In genomic region chr4:138910201-138910913, GRCh38 we compare ENCODE assay signal across 9 cellular contexts.
DNase-seq lines count a peak whose midpoint lies in the region; ATAC-seq and TF ChIP-seq lines count a peak whose summit lies in the region.
"Had no signal": no experiment of that assay in that cellular context is flagged by ENCODE, and none has a peak within 500 bp of the region (broad histone marks: within the 10 kb centered on the region; RNA-seq: fewer than 3 reads in every experiment).

No MANE protein-coding gene starts in this region.

- no peak overlapping the region for H3K4me3 Mint-ChIP-seq in MCF 10A (ENCODE audit: unreplicated experiment)

- no peaks in the 10 kb centered on the region for H3K27me3 ChIP-seq in mucosa of rectum (ENCODE audit: control insufficient read depth in 2 of 2, insufficient read depth in 2 of 2, low read length in 2 of 2)
- H3K27me3 ChIP-seq in vagina, result no peaks in the 10 kb centered on the region

- H3K4me1 Mint-ChIP-seq in MCF 10A (ENCODE audit: insufficient read depth, unreplicated experiment), result peaks cover 6% of the 10 kb centered on the region

- TF ChIP-seq POLR2A in vagina (IDR thresholded peaks at IDR 0.05), result no peak

- no peaks in the 10 kb centered on the region for H3K27me3 Mint-ChIP-seq in MCF 10A (ENCODE audit: insufficient read depth, unreplicated experiment)

- peak overlapping the region; percentile 90 for H3K27ac ChIP-seq in C4-2B
- H3K27ac ChIP-seq in mucosa of rectum (ENCODE audit: low read depth in 2 of 2, low read length in 2 of 2), result peak overlapping the region; percentile 69 to 89
- no peak overlapping the region for H3K27ac ChIP-seq in vagina

- H3K9me3 ChIP-seq in mucosa of rectum (ENCODE audit: control insufficient read depth in 2 of 2, low read length in 2 of 2) (no peaks in the 10 kb centered on the region), vagina (no peaks in the 10 kb centered on the region)

- no peak overlapping the region for H3K9ac ChIP-seq in mucosa of rectum (ENCODE audit: low read depth in 1 of 2, low read length in 2 of 2)

- no peak for ATAC-seq in HG02970 (IDR thresholded peaks at IDR 0.05; ENCODE audit: low FRiP score, unreplicated experiment)
- no peak for ATAC-seq in GM21515 (IDR thresholded peaks at IDR 0.05; ENCODE audit: unreplicated experiment)

- H3K36me3 ChIP-seq in mucosa of rectum (ENCODE audit: control insufficient read depth in 2 of 2, insufficient read depth in 2 of 2, low read length in 2 of 2) (no peaks in the 10 kb centered on the region), vagina (no peaks in the 10 kb centered on the region)

- POLR2A ChIA-PET in MCF 10A (lab: Yijun Ruan, JAX), result interaction anchor here (0.7 to 1.6 kb wide), 3 partner anchors 11 to 12 kb away, joined by 3 to 8 read pairs (median 6); no protein-coding TSS in a partner anchor

- CTCF ChIA-PET in MCF 10A (lab: Yijun Ruan, JAX), result interaction anchor here (0.5 to 2.8 kb wide), 7 partner anchors 14 to 1079 kb away, joined by 3 to 11 read pairs (median 4); no protein-coding TSS in a partner anchor

- no peak for TF ChIP-seq CTCF in C4-2B (conservative IDR thresholded peaks at IDR 0.05)
- no peak for TF ChIP-seq CTCF in MCF 10A (IDR thresholded peaks at IDR 0.05; ENCODE audit: unreplicated experiment)
- no peak for TF ChIP-seq CTCF in vagina (IDR thresholded peaks at IDR 0.05)

- BruUV-seq in MCF 10A (replicated peaks; lab: Mats Ljungman, UMichigan), result no TSS peak

- no peaks in the 10 kb centered on the region for H3K9me3 Mint-ChIP-seq in MCF 10A (ENCODE audit: unreplicated experiment)

- no peaks in the 10 kb centered on the region for H3K36me3 Mint-ChIP-seq in MCF 10A (ENCODE audit: insufficient read depth, unreplicated experiment)

- DNase-seq in NCI-H2029 (lab: John Stamatoyannopoulos, UW) (peak; percentile 75), MCF 10A (ENCODE audit: unreplicated experiment) (peak; percentile 47), NCI-H1694 (lab: John Stamatoyannopoulos, UW) (no peak), vagina (ENCODE audit: extremely low spot score in 2 of 2) (no peak)
- DNase-seq: DND-41 had no signal

- H3K4me3 ChIP-seq in mucosa of rectum (ENCODE audit: low read length in 2 of 2) (peak overlapping the region in 1 of 2 donors; percentile 27), vagina (no peak overlapping the region)

- H3K4me1 ChIP-seq in mucosa of rectum (ENCODE audit: control insufficient read depth in 2 of 2, insufficient read depth in 2 of 2, low read length in 2 of 2) (peaks cover 18 to 27% of the 10 kb centered on the region in 2 donors), vagina (peaks cover 17% of the 10 kb centered on the region)

- peak overlapping the region; percentile 73 for H3K27ac Mint-ChIP-seq in MCF 10A (ENCODE audit: low read depth, unreplicated experiment)

- intact Hi-C loops in MCF 10A (cut with micrococcal nuclease), result loop anchor here (10.0 kb wide), 1 partner anchor 876 kb away; no protein-coding TSS in a partner anchor
- intact Hi-C loops in vagina (cut with DNase I), result no loop called here

Comparison
In these comparisons a context has a peak if more than half of its experiments do, and no peak if none do; other contexts are left out.
1. DNase-seq: peak in NCI-H2029 (single experiment) and MCF 10A (single experiment); none in NCI-H1694 (single experiment) and vagina (0 of 2).